Comparison of ENCODE assay signal across 21 cellular contexts in genomic region chr7:85806321-85806720, GRCh38.
A peak's percentile ranks its signal among the peaks of the same experiment; 100 is the strongest.
DNase-seq lines count a peak whose midpoint lies in the region; ATAC-seq, FAIRE-seq and TF ChIP-seq lines count a peak whose summit lies in the region.
"Had no signal": no experiment of that assay in that cellular context is flagged by ENCODE, and none has a peak within 500 bp of the region (broad histone marks: within the 10 kb centered on the region; RNA-seq: fewer than 3 reads in every experiment).

No MANE protein-coding gene starts in this region.

- POLR2A ChIA-PET in GM12878 (lab: Charles Lee), result no interaction called here
- POLR2A ChIA-PET in activated CD4-positive, alpha-beta memory T cell treated with anti-CD3 and anti-CD28 coated beads, Interleukin-2, amount 10 ng/mL, durations not matched to agents 7 days and 5 days (lab: Charles Lee), result no interaction called here

- no peak overlapping the region for H3K4me2 ChIP-seq in GM12878 (ENCODE audit: control insufficient read depth, insufficient read depth)
- H3K4me2 ChIP-seq in mesendoderm (ENCODE audit: low read length), result no peak overlapping the region
- H3K4me2 ChIP-seq: BLaER1 had no signal

- no peaks in the 10 kb centered on the region for H4K20me1 ChIP-seq in GM12878 (ENCODE audit: control insufficient read depth, insufficient read depth)
- H4K20me1 ChIP-seq: BLaER1 had no signal

- DNase-seq in GM12865 (ENCODE audit: low read depth) (no peak), GM12878 (ENCODE audit: low read depth, low spot score) (no peak), mesendoderm (peak; percentile 77), COR-L47 (lab: John Stamatoyannopoulos, UW) (no peak), occipital lobe (lab: John Stamatoyannopoulos, UW) (no peak)
- DNase-seq in activated CD4-positive, alpha-beta memory T cell treated with anti-CD3 and anti-CD28 coated beads, Interleukin-2, amount 10 ng/mL, durations not matched to agents 7 days and 5 days, result no peak
- DNase-seq: activated T-cell treated with anti-CD3 and anti-CD28 coated beads, Interleukin-2, amount 50 U/mL, for 24 hours; erythroblast; head of caudate nucleus; HFFc6; NCI-H2107; stimulated activated naive CD8-positive, alpha-beta T cell treated with anti-CD3 and anti-CD28 coated beads, Interleukin-15, Interleukin-2, amounts not matched to agents 100 U/mL and 50 U/mL, for 24 hours; SW 1271; trophoblast cell had no signal

- CTCF ChIA-PET in GM12878 (lab: Yijun Ruan, JAX), result no interaction called here
- CTCF ChIA-PET in activated CD4-positive, alpha-beta memory T cell treated with anti-CD3 and anti-CD28 coated beads, Interleukin-2, amount 10 ng/mL, durations not matched to agents 7 days and 5 days (lab: Charles Lee), result no interaction called here

- H2BK5ac ChIP-seq in mesendoderm (ENCODE audit: low read length), result no peak overlapping the region

- H2AK5ac ChIP-seq in mesendoderm (ENCODE audit: low read length), result no peak overlapping the region

- H2AFZ ChIP-seq in GM12878 (ENCODE audit: control insufficient read depth, low read depth, low read length), result no peak overlapping the region

- H3K27me3 Mint-ChIP-seq in activated CD4-positive, alpha-beta memory T cell treated with anti-CD3 and anti-CD28 coated beads, Interleukin-2, amount 10 ng/mL, durations not matched to agents 7 days and 5 days, result no peaks in the 10 kb centered on the region
- H3K27me3 Mint-ChIP-seq: activated T-cell treated with anti-CD3 and anti-CD28 coated beads, Interleukin-2, amount 50 U/mL, for 24 hours; brain had no signal

- H3K23ac ChIP-seq in mesendoderm (ENCODE audit: low read length), result no peak overlapping the region

- FAIRE-seq in GM12878 (lab: Jason Lieb, UNC), result no peak
- FAIRE-seq: GM18507 had no signal

- H2BK15ac ChIP-seq in mesendoderm (replicated peaks; ENCODE audit: low read depth), result no peak overlapping the region

- intact Hi-C loops in GM12878 (cut with micrococcal nuclease; ENCODE audit: unreplicated experiment), result no loop called here

- SMC1A ChIA-PET in GM12878 (lab: Charles Lee; ENCODE audit: uncharacterized antibody, unreplicated experiment), result no interaction called here

- ATAC-seq in GM12878, result no peak
- no peak for ATAC-seq in HG02623 (IDR thresholded peaks at IDR 0.05; ENCODE audit: unreplicated experiment)
- ATAC-seq: activated naive CD4-positive, alpha-beta T cell treated with anti-CD3 and anti-CD28 coated beads, Interleukin-2, amount 50 U/mL, for 72 hours; stimulated activated naive CD8-positive, alpha-beta T cell treated with anti-CD3 and anti-CD28 coated beads, Interleukin-15, Interleukin-2, amounts not matched to agents 100 U/mL and 50 U/mL, for 24 hours had no signal

- H3K36me3 ChIP-seq in GM12878 (ENCODE audit: control insufficient read depth in 2 of 2, insufficient read depth in 2 of 2, low read length in 1 of 2), result no peaks in the 10 kb centered on the region
- no peaks in the 10 kb centered on the region for H3K36me3 ChIP-seq in mesendoderm (ENCODE audit: control insufficient read depth, insufficient read depth, low read length)
- H3K36me3 ChIP-seq: BLaER1 had no signal

- H3K9me3 Mint-ChIP-seq in activated CD4-positive, alpha-beta memory T cell treated with anti-CD3 and anti-CD28 coated beads, Interleukin-2, amount 10 ng/mL, durations not matched to agents 7 days and 5 days, result no peaks in the 10 kb centered on the region
- H3K9me3 Mint-ChIP-seq: activated T-cell treated with anti-CD3 and anti-CD28 coated beads, Interleukin-2, amount 50 U/mL, for 24 hours; brain; HFFc6; mesothelial cell of epicardium had no signal

- H3K4me1 ChIP-seq in GM12878 (ENCODE audit: control insufficient read depth, insufficient read depth, low read length) (no peaks in the 10 kb centered on the region), mesendoderm (ENCODE audit: control insufficient read depth, low read depth, low read length) (no peaks in the 10 kb centered on the region)
- H3K4me1 ChIP-seq: BLaER1 had no signal

- H3K56ac ChIP-seq in mesendoderm (ENCODE audit: low read length), result no peak overlapping the region

- no peak overlapping the region for H3K27ac Mint-ChIP-seq in activated CD4-positive, alpha-beta memory T cell treated with anti-CD3 and anti-CD28 coated beads, Interleukin-2, amount 10 ng/mL, durations not matched to agents 7 days and 5 days
- H3K27ac Mint-ChIP-seq: activated naive CD4-positive, alpha-beta T cell treated with anti-CD3 and anti-CD28 coated beads, Interleukin-2, amount 50 U/mL, for 72 hours; activated T-cell treated with anti-CD3 and anti-CD28 coated beads, Interleukin-2, amount 50 U/mL, for 24 hours; brain; HFFc6; mesothelial cell of epicardium had no signal

- TF ChIP-seq EP300 in Ishikawa (IDR thresholded peaks at IDR 0.05; ENCODE audit: borderline replicate concordance) (no peak), GM12878 (IDR thresholded peaks at IDR 0.05; ENCODE audit: borderline replicate concordance in 1 of 2, control insufficient read depth in 1 of 2, low read depth in 2 of 2, low read length in 2 of 2) (no peak)

- no peak for TF ChIP-seq POLR2A in GM12878 (IDR thresholded peaks at IDR 0.05; ENCODE audit: low read depth, low read length)

- in situ Hi-C loops in GM12878 (cut with MboI), result no loop called here

- H4K8ac ChIP-seq in mesendoderm (ENCODE audit: low read depth, low read length), result no peak overlapping the region

- no peaks in the 10 kb centered on the region for H3K79me1 ChIP-seq in mesendoderm (ENCODE audit: low read length)

- no peak overlapping the region for H3K4ac ChIP-seq in mesendoderm (ENCODE audit: low read depth, low read length)

- no peak overlapping the region for H3K4me3 Mint-ChIP-seq in activated CD4-positive, alpha-beta memory T cell treated with anti-CD3 and anti-CD28 coated beads, Interleukin-2, amount 10 ng/mL, durations not matched to agents 7 days and 5 days
- H3K4me3 Mint-ChIP-seq: activated T-cell treated with anti-CD3 and anti-CD28 coated beads, Interleukin-2, amount 50 U/mL, for 24 hours; brain; HFFc6; mesothelial cell of epicardium had no signal

- no peak overlapping the region for H3K18ac ChIP-seq in mesendoderm (ENCODE audit: low read length)

- H4K5ac ChIP-seq in mesendoderm (ENCODE audit: low read length), result no peak overlapping the region

- no peaks in the 10 kb centered on the region for H3K9me3 ChIP-seq in GM12878 (replicated peaks; ENCODE audit: control insufficient read depth, insufficient read depth, low read length)
- H3K9me3 ChIP-seq: BLaER1 had no signal

- BruUV-seq in GM12878 (replicated peaks; lab: Mats Ljungman, UMichigan), result no TSS peak

- RAD21 ChIA-PET in GM12878 (lab: Charles Lee; ENCODE audit: unreplicated experiment), result no interaction called here

- H2BK120ac ChIP-seq in mesendoderm (ENCODE audit: low read depth, low read length), result no peak overlapping the region

- H3K27ac ChIP-seq in GM12878 (ENCODE audit: control insufficient read depth, insufficient read depth), result no peak overlapping the region
- no peak overlapping the region for H3K27ac ChIP-seq in mesendoderm (ENCODE audit: low read depth, low read length)
- H3K27ac ChIP-seq: BLaER1 had no signal

- no peaks in the 10 kb centered on the region for H3K27me3 ChIP-seq in GM12878 (replicated peaks in 1 of 2; ENCODE audit: control insufficient read depth in 2 of 2, insufficient read depth in 2 of 2, low read length in 1 of 2)
- no peaks in the 10 kb centered on the region for H3K27me3 ChIP-seq in mesendoderm (ENCODE audit: insufficient read depth, low read length, poor library complexity)
- H3K27me3 ChIP-seq: BLaER1 had no signal

- H3K9ac ChIP-seq in GM12878 (ENCODE audit: control insufficient read depth, insufficient read depth, low read length) (no peak overlapping the region), mesendoderm (ENCODE audit: low read length) (no peak overlapping the region)
- H3K9ac ChIP-seq: BLaER1 had no signal

- TF ChIP-seq CTCF in GM12865 (IDR thresholded peaks at IDR 0.05; ENCODE audit: insufficient read depth, low read depth, low read length, missing control alignments) (peak; percentile 14), GM12878 (IDR thresholded peaks at IDR 0.05 in 2 of 3, conservative IDR thresholded peaks at IDR 0.05 in 1 of 3; ENCODE audit: control insufficient read depth in 2 of 3, extremely low read depth in 1 of 3, insufficient read depth in 1 of 3, low read depth in 3 of 3, low read length in 3 of 3) (peak in 2 of 3 experiments; percentile 3 to 8; a peak in 1 of 6 replicates)

- H3K36me3 Mint-ChIP-seq in activated CD4-positive, alpha-beta memory T cell treated with anti-CD3 and anti-CD28 coated beads, Interleukin-2, amount 10 ng/mL, durations not matched to agents 7 days and 5 days (ENCODE audit: low read depth), result no peaks in the 10 kb centered on the region
- H3K36me3 Mint-ChIP-seq: activated naive CD4-positive, alpha-beta T cell treated with anti-CD3 and anti-CD28 coated beads, Interleukin-2, amount 50 U/mL, for 72 hours; brain; mesothelial cell of epicardium had no signal

- TF ChIP-seq RAD21 in Ishikawa (IDR thresholded peaks at IDR 0.05; ENCODE audit: low read depth) (peak; percentile 25; the same call in 1 of the 2 replicates), GM12878 (IDR thresholded peaks at IDR 0.05; ENCODE audit: insufficient read depth, low read depth, low read length) (no peak)

- H3K4me1 Mint-ChIP-seq in activated CD4-positive, alpha-beta memory T cell treated with anti-CD3 and anti-CD28 coated beads, Interleukin-2, amount 10 ng/mL, durations not matched to agents 7 days and 5 days, result no peaks in the 10 kb centered on the region
- H3K4me1 Mint-ChIP-seq: brain had no signal

- H3K79me2 ChIP-seq in GM12878 (ENCODE audit: control insufficient read depth, insufficient read depth, low read length) (no peaks in the 10 kb centered on the region), mesendoderm (ENCODE audit: control insufficient read depth, insufficient read depth, low read length) (no peaks in the 10 kb centered on the region)

- no peak overlapping the region for H3K4me3 ChIP-seq in GM12865 (ENCODE audit: low read depth, low read length)
- no peak overlapping the region for H3K4me3 ChIP-seq in GM12878
- no peak overlapping the region for H3K4me3 ChIP-seq in mesendoderm (ENCODE audit: low read length)
- H3K4me3 ChIP-seq: BLaER1 had no signal

TF ChIP-seq in Ishikawa, 13 proteins besides CTCF, POLR2A, EP300 and RAD21 (continues in another document):
- no peak for TF ChIP-seq EGR1 (IDR thresholded peaks at IDR 0.05)
- TF ChIP-seq USF1 (IDR thresholded peaks at IDR 0.05), result no peak

TF ChIP-seq in GM12878, 131 proteins besides CTCF, POLR2A, EP300 and RAD21 (continues in another document):
- TF ChIP-seq SMAD1 (IDR thresholded peaks at IDR 0.05; ENCODE audit: low read depth, partially characterized antibody) (no peak), MTA2 (IDR thresholded peaks at IDR 0.05; ENCODE audit: low read depth) (no peak), HCFC1 (IDR thresholded peaks at IDR 0.05; ENCODE audit: low read length) (no peak)
